Comparison of ENCODE assay signal across 23 cellular contexts in the genomic region with DNA sequence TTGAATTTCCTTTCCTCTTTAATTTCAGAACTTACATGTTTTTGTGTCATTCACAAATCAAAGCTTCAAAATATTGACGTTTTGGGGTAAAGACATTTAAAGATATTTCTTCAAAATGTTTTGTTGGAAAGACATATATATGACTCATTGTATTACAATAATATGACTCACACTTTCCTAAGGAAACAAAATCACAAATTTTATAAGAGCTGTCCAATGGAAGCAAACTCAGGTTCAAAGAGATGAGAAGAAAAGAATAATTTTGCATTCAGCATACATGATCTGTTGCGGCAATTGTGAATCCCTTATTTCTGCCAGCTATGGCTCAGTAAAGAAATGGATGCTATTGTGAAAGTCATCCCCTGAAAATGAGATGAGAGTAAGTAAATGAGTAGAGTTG.
DNase-seq lines count a peak whose midpoint lies in the region; TF ChIP-seq lines count a peak whose summit lies in the region.
"Had no signal": no experiment of that assay in that cellular context is flagged by ENCODE, and none has a peak within 500 bp of the region (broad histone marks: within the 10 kb centered on the region; RNA-seq: fewer than 3 reads in every experiment).

No MANE protein-coding gene starts in this region.

- H3K79me2 ChIP-seq in MM.1S (ENCODE audit: low read length): no peaks in the 10 kb centered on the region

- peaks cover 21% of the 10 kb centered on the region for H3K4me1 ChIP-seq in A673 (ENCODE audit: insufficient read depth, low read length, poor library complexity, severe bottlenecking)
- no peaks in the 10 kb centered on the region for H3K4me1 ChIP-seq in MM.1S (ENCODE audit: low read length)
- H3K4me1 ChIP-seq in Caco-2: no peaks in the 10 kb centered on the region
- H3K4me1 ChIP-seq: Peyer's patch, vagina had no signal

- H3F3A ChIP-seq in MM.1S (ENCODE audit: insufficient read depth, low read length): no peaks in the 10 kb centered on the region

- H3K4me3 Mint-ChIP-seq in Caco-2 (ENCODE audit: unreplicated experiment): no peak overlapping the region
- H3K4me3 Mint-ChIP-seq: CD4-positive, alpha-beta T cell; mesothelial cell of epicardium; nephron progenitor cell; T-helper 2 cell treated with Interferon-gamma antibody and Interleukin-4, amounts not matched to agents 5 μg/mL and 100 μg/mL, for 36 hours had no signal

- CTCF ChIA-PET in A673 (lab: Charles Lee): no interaction called here
- CTCF ChIA-PET in Caco-2 (lab: Charles Lee): no interaction called here

- H3K36me3 ChIP-seq in A673 (ENCODE audit: insufficient read depth, low read length, poor library complexity, severe bottlenecking) (no peaks in the 10 kb centered on the region), MM.1S (replicated peaks; ENCODE audit: insufficient read depth, low read length) (no peaks in the 10 kb centered on the region), Caco-2 (ENCODE audit: control insufficient read depth, insufficient read depth, low read length) (no peaks in the 10 kb centered on the region)
- H3K36me3 ChIP-seq: cardiac muscle cell, Peyer's patch, spleen, vagina had no signal

- no peak overlapping the region for H2AFZ ChIP-seq in MM.1S (ENCODE audit: low read length)

- no TSS peak for BruUV-seq in A673 (replicated peaks; lab: Mats Ljungman, UMichigan)
- BruUV-seq in Caco-2 (replicated peaks; lab: Mats Ljungman, UMichigan): no TSS peak

- H3K36me3 Mint-ChIP-seq in Caco-2 (ENCODE audit: insufficient read depth, unreplicated experiment): no peaks in the 10 kb centered on the region
- H3K36me3 Mint-ChIP-seq: activated naive CD4-positive, alpha-beta T cell treated with anti-CD3 and anti-CD28 coated beads, Interleukin-2, amount 50 U/mL, for 72 hours had no signal

- no peak overlapping the region for H3K27ac Mint-ChIP-seq in Caco-2 (ENCODE audit: unreplicated experiment)
- H3K27ac Mint-ChIP-seq: activated naive CD4-positive, alpha-beta T cell treated with anti-CD3 and anti-CD28 coated beads, Interleukin-2, amount 50 U/mL, for 72 hours; CD4-positive, alpha-beta T cell; mesothelial cell of epicardium; nephron progenitor cell; progenitor cell of endocrine pancreas; T-helper 2 cell treated with Interferon-gamma antibody and Interleukin-4, amounts not matched to agents 5 μg/mL and 100 μg/mL, for 36 hours had no signal

- H3K9me3 Mint-ChIP-seq in Caco-2 (ENCODE audit: unreplicated experiment): no peaks in the 10 kb centered on the region
- H3K9me3 Mint-ChIP-seq: activated naive CD4-positive, alpha-beta T cell treated with anti-CD3 and anti-CD28 coated beads, Interleukin-2, amount 50 U/mL, for 72 hours; CD4-positive, alpha-beta T cell; mesothelial cell of epicardium; nephron progenitor cell; T-helper 2 cell treated with Interferon-gamma antibody and Interleukin-4, amounts not matched to agents 5 μg/mL and 100 μg/mL, for 36 hours had no signal

- H3K27me3 Mint-ChIP-seq in Caco-2 (ENCODE audit: insufficient read depth, unreplicated experiment): peaks cover 6% of the 10 kb centered on the region
- H3K27me3 Mint-ChIP-seq: CD4-positive, alpha-beta T cell; progenitor cell of endocrine pancreas had no signal

- H4K20me1 ChIP-seq in MM.1S (ENCODE audit: insufficient read depth, low read length): no peaks in the 10 kb centered on the region

- no peak overlapping the region for H3K9ac ChIP-seq in MM.1S (ENCODE audit: low read length)
- H3K9ac ChIP-seq: SK-N-SH had no signal

- POLR2A ChIA-PET in A673 (lab: Charles Lee; ENCODE audit: low non-redundant PET) (no interaction called here), Caco-2 (lab: Charles Lee) (no interaction called here)

- H3K27me3 ChIP-seq in A673 (replicated peaks; ENCODE audit: insufficient read depth, low read depth, low read length, poor library complexity) (peaks cover 91% of the 10 kb centered on the region), MM.1S (replicated peaks; ENCODE audit: insufficient read depth, low read length) (no peaks in the 10 kb centered on the region), Caco-2 (replicated peaks; ENCODE audit: control insufficient read depth, insufficient read depth, low read length) (no peaks in the 10 kb centered on the region; the same call in 1 of the 2 replicates)
- H3K27me3 ChIP-seq: cardiac muscle cell, Peyer's patch, spleen, vagina had no signal

- no peak overlapping the region for H3K27ac ChIP-seq in A673 (ENCODE audit: low read depth, low read length, poor library complexity, severe bottlenecking)
- no peak overlapping the region for H3K27ac ChIP-seq in MM.1S (ENCODE audit: low read length)
- H3K27ac ChIP-seq: cardiac muscle cell, Peyer's patch, spleen, vagina had no signal

- TF ChIP-seq CTCF in AG10803 (conservative IDR thresholded peaks at IDR 0.05; ENCODE audit: low read length): no peak
- TF ChIP-seq CTCF in A673 (conservative IDR thresholded peaks at IDR 0.05; ENCODE audit: low read depth, low read length): no peak
- TF ChIP-seq CTCF in MM.1S (IDR thresholded peaks at IDR 0.05; ENCODE audit: low read length): no peak
- no peak for TF ChIP-seq CTCF in Caco-2 (IDR thresholded peaks at IDR 0.05; ENCODE audit: insufficient read depth in 1 of 2, low read depth in 1 of 2, low read length in 1 of 2, severe bottlenecking in 1 of 2, unreplicated experiment in 1 of 2)

- H3K9me2 ChIP-seq in MM.1S (replicated peaks; ENCODE audit: insufficient read depth, low read length): no peaks in the 10 kb centered on the region
- H3K9me2 ChIP-seq: SK-N-SH had no signal

- no peaks in the 10 kb centered on the region for H3K9me3 ChIP-seq in A673 (ENCODE audit: low read depth, low read length, poor library complexity, severe bottlenecking)
- no peaks in the 10 kb centered on the region for H3K9me3 ChIP-seq in MM.1S (replicated peaks; ENCODE audit: insufficient read depth, low read length)
- H3K9me3 ChIP-seq in Caco-2: no peaks in the 10 kb centered on the region; the same call in 1 of the 2 replicates
- H3K9me3 ChIP-seq: Peyer's patch, SK-N-SH, spleen, vagina had no signal

- no peak overlapping the region for H3K4me2 ChIP-seq in MM.1S (ENCODE audit: low read depth, low read length)
- H3K4me2 ChIP-seq: SK-N-SH had no signal

- peak; percentile 2 for DNase-seq in AG10803 (ENCODE audit: low read depth)
- peak; percentile 52 for DNase-seq in NCI-H226
- DNase-seq in dermis blood vessel endothelial cell: peak; percentile 27
- peak; percentile 63 for DNase-seq in iris pigment epithelial cell (ENCODE audit: low read depth)
- DNase-seq in A673 (ENCODE audit: low spot score): no peak
- DNase-seq in MM.1S: no peak
- no peak for DNase-seq in Caco-2
- no peak for DNase-seq in stimulated activated CD4-positive, alpha-beta T cell treated with anti-CD3 and anti-CD28 coated beads, Interleukin-12 subunit alpha, Interleukin-12 subunit beta, amount 100 ng/mL, for 4 hours
- DNase-seq: activated CD8-positive, alpha-beta memory T cell treated with anti-CD3 and anti-CD28 coated beads for 24 hours; activated T-cell treated with anti-CD3 and anti-CD28 coated beads, Interleukin-2, amount 50 U/mL, for 48 hours; CD4-positive, alpha-beta T cell; DND-41; left colon; nephron progenitor cell; Peyer's patch; SK-N-SH; spleen had no signal

- H3K4me1 Mint-ChIP-seq in Caco-2 (ENCODE audit: low read depth, unreplicated experiment): no peaks in the 10 kb centered on the region
- H3K4me1 Mint-ChIP-seq: nephron progenitor cell had no signal

- H3K4me3 ChIP-seq in AG10803 (ENCODE audit: low read length) (no peak overlapping the region), A673 (ENCODE audit: low read depth, low read length, poor library complexity, severe bottlenecking) (no peak overlapping the region), MM.1S (ENCODE audit: low read length) (no peak overlapping the region), Caco-2 (ENCODE audit: low read depth, low read length) (no peak overlapping the region)
- H3K4me3 ChIP-seq: cardiac muscle cell, Peyer's patch, spleen, vagina had no signal

- intact Hi-C loops in A673 (cut with micrococcal nuclease; ENCODE audit: unreplicated experiment): no loop called here
- intact Hi-C loops in Caco-2 (cut with micrococcal nuclease; ENCODE audit: unreplicated experiment): no loop called here

Comparison
In these comparisons a context has a peak if more than half of its experiments do, and no peak if none do; other contexts are left out.
1. DNase-seq: peak in AG10803 (single experiment), NCI-H226 (single experiment), dermis blood vessel endothelial cell (single experiment) and iris pigment epithelial cell (single experiment); none in A673 (single experiment), MM.1S (single experiment), Caco-2 (0 of 2) and stimulated activated CD4-positive, alpha-beta T cell treated with anti-CD3 and anti-CD28 coated beads, Interleukin-12 subunit alpha, Interleukin-12 subunit beta, amount 100 ng/mL, for 4 hours (single experiment).